2 cellular contexts compared by ENCODE assay signal in the genomic region with DNA sequence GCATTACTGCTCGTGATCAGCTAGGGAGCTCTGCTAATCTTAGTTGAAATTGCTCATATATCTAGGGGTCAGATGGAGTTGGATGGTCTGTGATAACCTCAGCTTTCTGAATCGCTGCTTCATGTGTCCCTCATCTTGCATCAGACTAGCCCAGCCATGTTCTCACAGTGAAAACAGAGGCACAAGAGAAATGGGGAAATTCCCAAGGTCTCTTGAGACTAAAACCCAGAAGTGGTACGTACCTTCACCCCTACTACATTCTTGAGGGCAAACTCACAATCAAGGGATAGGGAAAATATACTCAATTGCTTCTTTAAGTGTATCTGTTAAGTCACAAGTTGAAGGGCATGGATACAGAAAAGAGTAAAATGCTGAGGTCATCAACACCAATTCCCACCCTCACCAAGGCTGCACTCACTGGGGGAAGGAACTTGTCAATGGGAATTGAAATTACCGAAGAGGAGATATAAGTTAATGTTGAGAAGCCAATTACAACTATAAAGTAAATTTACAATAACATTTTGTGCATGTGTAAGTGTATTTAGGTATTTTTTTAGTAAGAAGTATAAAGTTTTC.
TF ChIP-seq lines count a peak whose summit lies in the region.

No MANE protein-coding gene starts in this region.

TF ChIP-seq in HepG2, 621 proteins besides CTCF, POLR2A, EP300 and RAD21 (continues in another document):
- TF ChIP-seq, protein P1, sequence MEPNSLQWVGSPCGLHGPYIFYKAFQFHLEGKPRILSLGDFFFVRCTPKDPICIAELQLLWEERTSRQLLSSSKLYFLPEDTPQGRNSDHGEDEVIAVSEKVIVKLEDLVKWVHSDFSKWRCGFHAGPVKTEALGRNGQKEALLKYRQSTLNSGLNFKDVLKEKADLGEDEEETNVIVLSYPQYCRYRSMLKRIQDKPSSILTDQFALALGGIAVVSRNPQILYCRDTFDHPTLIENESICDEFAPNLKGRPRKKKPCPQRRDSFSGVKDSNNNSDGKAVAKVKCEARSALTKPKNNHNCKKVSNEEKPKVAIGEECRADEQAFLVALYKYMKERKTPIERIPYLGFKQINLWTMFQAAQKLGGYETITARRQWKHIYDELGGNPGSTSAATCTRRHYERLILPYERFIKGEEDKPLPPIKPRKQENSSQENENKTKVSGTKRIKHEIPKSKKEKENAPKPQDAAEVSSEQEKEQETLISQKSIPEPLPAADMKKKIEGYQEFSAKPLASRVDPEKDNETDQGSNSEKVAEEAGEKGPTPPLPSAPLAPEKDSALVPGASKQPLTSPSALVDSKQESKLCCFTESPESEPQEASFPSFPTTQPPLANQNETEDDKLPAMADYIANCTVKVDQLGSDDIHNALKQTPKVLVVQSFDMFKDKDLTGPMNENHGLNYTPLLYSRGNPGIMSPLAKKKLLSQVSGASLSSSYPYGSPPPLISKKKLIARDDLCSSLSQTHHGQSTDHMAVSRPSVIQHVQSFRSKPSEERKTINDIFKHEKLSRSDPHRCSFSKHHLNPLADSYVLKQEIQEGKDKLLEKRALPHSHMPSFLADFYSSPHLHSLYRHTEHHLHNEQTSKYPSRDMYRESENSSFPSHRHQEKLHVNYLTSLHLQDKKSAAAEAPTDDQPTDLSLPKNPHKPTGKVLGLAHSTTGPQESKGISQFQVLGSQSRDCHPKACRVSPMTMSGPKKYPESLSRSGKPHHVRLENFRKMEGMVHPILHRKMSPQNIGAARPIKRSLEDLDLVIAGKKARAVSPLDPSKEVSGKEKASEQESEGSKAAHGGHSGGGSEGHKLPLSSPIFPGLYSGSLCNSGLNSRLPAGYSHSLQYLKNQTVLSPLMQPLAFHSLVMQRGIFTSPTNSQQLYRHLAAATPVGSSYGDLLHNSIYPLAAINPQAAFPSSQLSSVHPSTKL (CRISPR knock-in tag; IDR thresholded peaks at IDR 0.05), result no peak
- no peak for TF ChIP-seq CENPX (CRISPR knock-in tag; IDR thresholded peaks at IDR 0.05)
- TF ChIP-seq, protein P2, sequence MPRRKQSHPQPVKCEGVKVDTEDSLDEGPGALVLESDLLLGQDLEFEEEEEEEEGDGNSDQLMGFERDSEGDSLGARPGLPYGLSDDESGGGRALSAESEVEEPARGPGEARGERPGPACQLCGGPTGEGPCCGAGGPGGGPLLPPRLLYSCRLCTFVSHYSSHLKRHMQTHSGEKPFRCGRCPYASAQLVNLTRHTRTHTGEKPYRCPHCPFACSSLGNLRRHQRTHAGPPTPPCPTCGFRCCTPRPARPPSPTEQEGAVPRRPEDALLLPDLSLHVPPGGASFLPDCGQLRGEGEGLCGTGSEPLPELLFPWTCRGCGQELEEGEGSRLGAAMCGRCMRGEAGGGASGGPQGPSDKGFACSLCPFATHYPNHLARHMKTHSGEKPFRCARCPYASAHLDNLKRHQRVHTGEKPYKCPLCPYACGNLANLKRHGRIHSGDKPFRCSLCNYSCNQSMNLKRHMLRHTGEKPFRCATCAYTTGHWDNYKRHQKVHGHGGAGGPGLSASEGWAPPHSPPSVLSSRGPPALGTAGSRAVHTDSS (CRISPR knock-in tag; conservative IDR thresholded peaks at IDR 0.05), result no peak
- no peak for TF ChIP-seq ELF3 (CRISPR knock-in tag; IDR thresholded peaks at IDR 0.05)
- TF ChIP-seq ZNF414 (CRISPR knock-in tag; IDR thresholded peaks at IDR 0.05), result no peak
- peak; percentile 39 to 81; a peak in 3 of 4 replicates for TF ChIP-seq MAFK (conservative IDR thresholded peaks at IDR 0.05 in 1 of 2, IDR thresholded peaks at IDR 0.05 in 1 of 2; ENCODE audit: low read length in 2 of 2)
- no peak for TF ChIP-seq NCOA1 (CRISPR knock-in tag; IDR thresholded peaks at IDR 0.05)
- no peak for TF ChIP-seq DPF2 (CRISPR knock-in tag; IDR thresholded peaks at IDR 0.05; ENCODE audit: borderline replicate concordance, low read depth)
- peak; percentile 59; the same call in 1 of the 2 replicates for TF ChIP-seq MAFF (IDR thresholded peaks at IDR 0.05; ENCODE audit: low read depth, low read length)
- TF ChIP-seq PRDM15 (CRISPR knock-in tag; IDR thresholded peaks at IDR 0.05), result no peak
- no peak for TF ChIP-seq FUBP1 (CRISPR knock-in tag; IDR thresholded peaks at IDR 0.05; ENCODE audit: borderline replicate concordance)

TF ChIP-seq in GM12878, 131 proteins besides CTCF, POLR2A, EP300 and RAD21 (continued from another document):
- TF ChIP-seq, protein P3, sequence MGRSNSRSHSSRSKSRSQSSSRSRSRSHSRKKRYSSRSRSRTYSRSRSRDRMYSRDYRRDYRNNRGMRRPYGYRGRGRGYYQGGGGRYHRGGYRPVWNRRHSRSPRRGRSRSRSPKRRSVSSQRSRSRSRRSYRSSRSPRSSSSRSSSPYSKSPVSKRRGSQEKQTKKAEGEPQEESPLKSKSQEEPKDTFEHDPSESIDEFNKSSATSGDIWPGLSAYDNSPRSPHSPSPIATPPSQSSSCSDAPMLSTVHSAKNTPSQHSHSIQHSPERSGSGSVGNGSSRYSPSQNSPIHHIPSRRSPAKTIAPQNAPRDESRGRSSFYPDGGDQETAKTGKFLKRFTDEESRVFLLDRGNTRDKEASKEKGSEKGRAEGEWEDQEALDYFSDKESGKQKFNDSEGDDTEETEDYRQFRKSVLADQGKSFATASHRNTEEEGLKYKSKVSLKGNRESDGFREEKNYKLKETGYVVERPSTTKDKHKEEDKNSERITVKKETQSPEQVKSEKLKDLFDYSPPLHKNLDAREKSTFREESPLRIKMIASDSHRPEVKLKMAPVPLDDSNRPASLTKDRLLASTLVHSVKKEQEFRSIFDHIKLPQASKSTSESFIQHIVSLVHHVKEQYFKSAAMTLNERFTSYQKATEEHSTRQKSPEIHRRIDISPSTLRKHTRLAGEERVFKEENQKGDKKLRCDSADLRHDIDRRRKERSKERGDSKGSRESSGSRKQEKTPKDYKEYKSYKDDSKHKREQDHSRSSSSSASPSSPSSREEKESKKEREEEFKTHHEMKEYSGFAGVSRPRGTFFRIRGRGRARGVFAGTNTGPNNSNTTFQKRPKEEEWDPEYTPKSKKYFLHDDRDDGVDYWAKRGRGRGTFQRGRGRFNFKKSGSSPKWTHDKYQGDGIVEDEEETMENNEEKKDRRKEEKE (IDR thresholded peaks at IDR 0.05), result no peak
- TF ChIP-seq TCF3 (IDR thresholded peaks at IDR 0.05; ENCODE audit: borderline replicate concordance, insufficient read depth, low read depth, low read length) (no peak), MEF2B (IDR thresholded peaks at IDR 0.05; ENCODE audit: partially characterized antibody, poor library complexity, severe bottlenecking) (no peak), ZBED1 (IDR thresholded peaks at IDR 0.05; ENCODE audit: borderline replicate concordance) (no peak), HDGF (IDR thresholded peaks at IDR 0.05) (no peak), PRDM15 (CRISPR knock-in tag; IDR thresholded peaks at IDR 0.05) (no peak), MYC (IDR thresholded peaks at IDR 0.05; ENCODE audit: insufficient read depth, insufficient read length, insufficient replicate concordance, low read length, severe bottlenecking) (no peak), CBX5 (IDR thresholded peaks at IDR 0.05; ENCODE audit: low read depth) (no peak)
